ENCODE assay signal across 8 cellular contexts in the genomic region with DNA sequence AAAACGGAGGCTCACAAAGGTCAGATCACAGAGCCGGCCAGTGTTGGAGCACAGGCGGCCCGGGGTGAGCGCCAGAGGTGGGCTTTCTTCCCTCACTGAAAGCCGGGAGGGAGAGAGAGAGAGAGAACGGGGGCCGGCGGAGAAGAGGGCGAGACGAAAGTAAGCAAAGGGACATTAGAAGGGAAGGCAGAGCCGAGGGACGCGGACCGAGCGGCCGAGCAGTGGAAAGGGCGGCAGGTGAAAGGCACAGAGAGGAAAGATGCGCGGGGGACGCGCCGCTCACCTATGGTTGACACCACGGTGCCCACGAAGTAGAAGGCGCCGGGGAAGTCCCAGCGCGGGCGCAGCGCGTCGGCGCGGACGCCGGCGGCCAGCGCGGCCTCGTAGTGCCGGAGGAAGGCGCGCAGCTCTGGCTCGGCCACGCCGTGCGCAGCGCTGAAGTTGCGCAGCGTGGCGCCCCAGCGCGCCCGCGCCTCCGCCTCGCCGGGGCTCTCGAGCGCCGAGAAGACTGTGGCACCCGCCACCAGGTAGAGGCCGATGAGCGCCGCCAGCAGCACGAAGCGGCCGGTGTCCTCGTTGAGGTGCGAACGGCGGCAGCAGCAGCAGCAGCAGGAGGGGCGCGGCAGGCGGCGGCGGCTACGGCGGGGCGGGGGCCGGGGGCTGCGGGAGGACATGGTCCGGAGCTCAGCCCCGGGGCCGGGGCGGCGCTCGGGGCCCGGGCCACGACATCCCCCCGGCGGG. TPM values are rescaled to one million over a fixed set of nuclear protein-coding genes. Genes with fewer than 3 reads are reported as not detected.
A peak's percentile ranks its signal among the peaks of the same experiment; 100 is the strongest.
DNase-seq lines count a peak whose midpoint lies in the region; ATAC-seq and TF ChIP-seq lines count a peak whose summit lies in the region.

No MANE protein-coding gene starts in this region.

- DNase-seq in stimulated activated CD4-positive, alpha-beta T cell treated with anti-CD3 and anti-CD28 coated beads, Interleukin-15, amount 100 ng/mL, for 24 hours: peak; percentile 40
- no peak for DNase-seq in stimulated activated CD4-positive, alpha-beta T cell treated with anti-CD3 and anti-CD28 coated beads, Interleukin-1b, Interleukin-23, amount 100 ng/mL, for 48 hours
- DNase-seq in germinal center (ENCODE audit: low spot score) (peak; percentile 63), CD1c-positive myeloid dendritic cell (ENCODE audit: extremely low spot score) (no peak), ureter (ENCODE audit: low spot score) (no peak)
- DNase-seq in stimulated activated CD8-positive, alpha-beta memory T cell treated with anti-CD3 and anti-CD28 coated beads, Interleukin-4, amount 100 ng/mL, for 48 hours: peak; percentile 29

- ATAC-seq in SK-N-SH treated with all-trans-retinoic acid at 6 μM for 48 hours (peak; percentile 5; the same call in 1 of the 3 replicates), HG03565 (IDR thresholded peaks at IDR 0.05; ENCODE audit: unreplicated experiment) (no peak)

TF ChIP-seq in SK-N-SH treated with all-trans-retinoic acid at 6 μM for 48 hours, 23 proteins besides CTCF, POLR2A, EP300 and RAD21:
- no peak for TF ChIP-seq TCF4 (CRISPR knock-in tag; IDR thresholded peaks at IDR 0.05; ENCODE audit: borderline replicate concordance)
- TF ChIP-seq, protein P1, sequence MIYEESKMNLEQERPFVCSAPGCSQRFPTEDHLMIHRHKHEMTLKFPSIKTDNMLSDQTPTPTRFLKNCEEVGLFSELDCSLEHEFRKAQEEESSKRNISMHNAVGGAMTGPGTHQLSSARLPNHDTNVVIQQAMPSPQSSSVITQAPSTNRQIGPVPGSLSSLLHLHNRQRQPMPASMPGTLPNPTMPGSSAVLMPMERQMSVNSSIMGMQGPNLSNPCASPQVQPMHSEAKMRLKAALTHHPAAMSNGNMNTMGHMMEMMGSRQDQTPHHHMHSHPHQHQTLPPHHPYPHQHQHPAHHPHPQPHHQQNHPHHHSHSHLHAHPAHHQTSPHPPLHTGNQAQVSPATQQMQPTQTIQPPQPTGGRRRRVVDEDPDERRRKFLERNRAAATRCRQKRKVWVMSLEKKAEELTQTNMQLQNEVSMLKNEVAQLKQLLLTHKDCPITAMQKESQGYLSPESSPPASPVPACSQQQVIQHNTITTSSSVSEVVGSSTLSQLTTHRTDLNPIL (CRISPR knock-in tag; IDR thresholded peaks at IDR 0.05; ENCODE audit: low read depth): no peak
- no peak for TF ChIP-seq ISL1 (CRISPR knock-in tag; IDR thresholded peaks at IDR 0.05)
- TF ChIP-seq, protein P2, sequence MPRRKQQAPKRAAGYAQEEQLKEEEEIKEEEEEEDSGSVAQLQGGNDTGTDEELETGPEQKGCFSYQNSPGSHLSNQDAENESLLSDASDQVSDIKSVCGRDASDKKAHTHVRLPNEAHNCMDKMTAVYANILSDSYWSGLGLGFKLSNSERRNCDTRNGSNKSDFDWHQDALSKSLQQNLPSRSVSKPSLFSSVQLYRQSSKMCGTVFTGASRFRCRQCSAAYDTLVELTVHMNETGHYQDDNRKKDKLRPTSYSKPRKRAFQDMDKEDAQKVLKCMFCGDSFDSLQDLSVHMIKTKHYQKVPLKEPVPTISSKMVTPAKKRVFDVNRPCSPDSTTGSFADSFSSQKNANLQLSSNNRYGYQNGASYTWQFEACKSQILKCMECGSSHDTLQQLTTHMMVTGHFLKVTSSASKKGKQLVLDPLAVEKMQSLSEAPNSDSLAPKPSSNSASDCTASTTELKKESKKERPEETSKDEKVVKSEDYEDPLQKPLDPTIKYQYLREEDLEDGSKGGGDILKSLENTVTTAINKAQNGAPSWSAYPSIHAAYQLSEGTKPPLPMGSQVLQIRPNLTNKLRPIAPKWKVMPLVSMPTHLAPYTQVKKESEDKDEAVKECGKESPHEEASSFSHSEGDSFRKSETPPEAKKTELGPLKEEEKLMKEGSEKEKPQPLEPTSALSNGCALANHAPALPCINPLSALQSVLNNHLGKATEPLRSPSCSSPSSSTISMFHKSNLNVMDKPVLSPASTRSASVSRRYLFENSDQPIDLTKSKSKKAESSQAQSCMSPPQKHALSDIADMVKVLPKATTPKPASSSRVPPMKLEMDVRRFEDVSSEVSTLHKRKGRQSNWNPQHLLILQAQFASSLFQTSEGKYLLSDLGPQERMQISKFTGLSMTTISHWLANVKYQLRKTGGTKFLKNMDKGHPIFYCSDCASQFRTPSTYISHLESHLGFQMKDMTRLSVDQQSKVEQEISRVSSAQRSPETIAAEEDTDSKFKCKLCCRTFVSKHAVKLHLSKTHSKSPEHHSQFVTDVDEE (CRISPR knock-in tag; IDR thresholded peaks at IDR 0.05): no peak
TF ChIP-seq in SK-N-SH treated with all-trans-retinoic acid at 6 μM for 48 hours: peak in this region for 0.

RNA-seq across cellular contexts. Expression of a gene that starts 1.0 kb away (rescaled TPM):
- total RNA-seq in ureter: not detected

Comparison
In these comparisons a context has a peak if more than half of its experiments do, and no peak if none do; other contexts are left out.
1. DNase-seq: peak in stimulated activated CD4-positive, alpha-beta T cell treated with anti-CD3 and anti-CD28 coated beads, Interleukin-15, amount 100 ng/mL, for 24 hours (single experiment), germinal center (single experiment) and stimulated activated CD8-positive, alpha-beta memory T cell treated with anti-CD3 and anti-CD28 coated beads, Interleukin-4, amount 100 ng/mL, for 48 hours (single experiment); none in stimulated activated CD4-positive, alpha-beta T cell treated with anti-CD3 and anti-CD28 coated beads, Interleukin-1b, Interleukin-23, amount 100 ng/mL, for 48 hours (single experiment), CD1c-positive myeloid dendritic cell (single experiment) and ureter (single experiment).